ENCODE assay signal across 26 cellular contexts in genomic region chr14:74826574-74826973, GRCh38. TPM values are rescaled to one million over a fixed set of nuclear protein-coding genes. Genes with fewer than 3 reads are reported as not detected.
A peak's percentile ranks its signal among the peaks of the same experiment; 100 is the strongest.
DNase-seq lines count a peak whose midpoint lies in the region; ATAC-seq, FAIRE-seq and TF ChIP-seq lines count a peak whose summit lies in the region.
"Had no signal": no experiment of that assay in that cellular context is flagged by ENCODE, and none has a peak within 500 bp of the region (broad histone marks: within the 10 kb centered on the region; RNA-seq: fewer than 3 reads in every experiment).

No MANE protein-coding gene starts in this region.

- H4K91ac ChIP-seq in H1 (replicated peaks; ENCODE audit: insufficient read length, low read length), result no peak overlapping the region

- no peak overlapping the region for H2BK120ac ChIP-seq in H1 (replicated peaks; ENCODE audit: low read depth, low read length)

- peak overlapping the region; percentile 0; the same call in 1 of the 2 replicates for H3K27ac ChIP-seq in H1 (ENCODE audit: low read depth, low read length)
- no peak overlapping the region for H3K27ac ChIP-seq in naive thymus-derived CD4-positive, alpha-beta T cell (ENCODE audit: low read depth, low read length)
- H3K27ac ChIP-seq: C4-2B, Peyer's patch, SJCRH30 had no signal

- peaks cover 22 to 38% (median 31%) of the 10 kb centered on the region in 5 donors for H3K36me3 Mint-ChIP-seq in naive thymus-derived CD4-positive, alpha-beta T cell
- H3K36me3 Mint-ChIP-seq in Caco-2 (ENCODE audit: insufficient read depth, unreplicated experiment), result peaks cover 31% of the 10 kb centered on the region

- H3K4me1 ChIP-seq in H1 (replicated peaks in 1 of 4; ENCODE audit: control insufficient read depth in 3 of 4, insufficient read depth in 4 of 4, low read length in 3 of 4), result no peaks in the 10 kb centered on the region; a peak in 2 of 7 replicates
- H3K4me1 ChIP-seq in naive thymus-derived CD4-positive, alpha-beta T cell (ENCODE audit: control insufficient read depth in 2 of 2, insufficient read depth in 2 of 2, low read length in 2 of 2), result no peaks in the 10 kb centered on the region
- no peaks in the 10 kb centered on the region for H3K4me1 ChIP-seq in Caco-2
- H3K4me1 ChIP-seq: Peyer's patch, SJCRH30 had no signal

- H3K4me2 ChIP-seq in H1 (ENCODE audit: insufficient read depth in 1 of 2, low read depth in 2 of 2, low read length in 2 of 2), result peak overlapping the region; percentile 15 to 38; a peak in 2 of 4 replicates

- no peak overlapping the region for H3K56ac ChIP-seq in H1 (replicated peaks; ENCODE audit: insufficient read length, low read depth, low read length)

- no peak overlapping the region for H3K4me3 Mint-ChIP-seq in naive thymus-derived CD4-positive, alpha-beta T cell
- no peak overlapping the region for H3K4me3 Mint-ChIP-seq in Caco-2 (ENCODE audit: unreplicated experiment)
- H3K4me3 Mint-ChIP-seq: T-cell had no signal

- intact Hi-C loops in naive thymus-derived CD4-positive, alpha-beta T cell (cut with micrococcal nuclease), result no loop called here
- intact Hi-C loops in Caco-2 (cut with micrococcal nuclease; ENCODE audit: unreplicated experiment), result no loop called here

- no peak overlapping the region for H2BK20ac ChIP-seq in H1 (ENCODE audit: low read length)

- no peak for TF ChIP-seq RAD21 in H1 (IDR thresholded peaks at IDR 0.05 in 1 of 2, conservative IDR thresholded peaks at IDR 0.05 in 1 of 2; ENCODE audit: low read depth in 2 of 2, low read length in 2 of 2)

- H3K4ac ChIP-seq in H1 (replicated peaks; ENCODE audit: insufficient read length, low read depth, low read length), result no peak overlapping the region

- no TSS peak for BruUV-seq in Caco-2 (replicated peaks; lab: Mats Ljungman, UMichigan)

- DNase-seq in NCI-H345 (lab: John Stamatoyannopoulos, UW) (peak; percentile 8), NCI-H345 treated with DMSO at 0.1 percent for 48 hours (lab: John Stamatoyannopoulos, UW; ENCODE audit: unreplicated experiment) (no peak), H1 (ENCODE audit: low read depth in 1 of 2, low spot score in 2 of 2) (no peak), iPS-NIHi7 (ENCODE audit: extremely low spot score) (peak; percentile 21), Caco-2 (no peak), ecto neural progenitor cell (ENCODE audit: low spot score) (no peak)
- no peak for DNase-seq in naive thymus-derived CD4-positive, alpha-beta T cell
- DNase-seq: 8988T, AML-193, DMS53, GDM1, Kasumi-1, NCI-H1694 treated with DMSO at 0.1 percent for 48 hours, NCI-H2081 treated with DMSO at 0.1 percent for 48 hours, NCI-H2227 treated with DMSO at 0.1 percent for 48 hours, NCI-H524, NCI-H774, Peyer's patch, SJCRH30, T-cell had no signal

- no peak overlapping the region for H4K8ac ChIP-seq in H1 (ENCODE audit: extremely low read depth, insufficient read depth, low read length)

- no peaks in the 10 kb centered on the region for H4K20me1 ChIP-seq in H1 (replicated peaks in 1 of 2; ENCODE audit: control insufficient read depth in 1 of 2, insufficient read depth in 2 of 2, low read length in 2 of 2)

- H3K4me3 ChIP-seq in H1 (ENCODE audit: extremely low read depth in 1 of 4, insufficient read depth in 2 of 4, low read depth in 3 of 4, low read length in 4 of 4) (no peak overlapping the region), Caco-2 (ENCODE audit: low read depth, low read length) (no peak overlapping the region)
- no peak overlapping the region for H3K4me3 ChIP-seq in naive thymus-derived CD4-positive, alpha-beta T cell (ENCODE audit: low read length)
- H3K4me3 ChIP-seq: Peyer's patch, SJCRH30 had no signal

- H3K23me2 ChIP-seq in H1 (ENCODE audit: low read depth, low read length), result no peaks in the 10 kb centered on the region

- H3K27me3 ChIP-seq in H1 (replicated peaks in 1 of 4; ENCODE audit: control insufficient read depth in 3 of 4, extremely low read depth in 1 of 4, insufficient read depth in 3 of 4, low read length in 3 of 4) (no peaks in the 10 kb centered on the region), Caco-2 (replicated peaks; ENCODE audit: control insufficient read depth, insufficient read depth, low read length) (no peaks in the 10 kb centered on the region)
- H3K27me3 ChIP-seq in naive thymus-derived CD4-positive, alpha-beta T cell (ENCODE audit: control insufficient read depth in 2 of 2, insufficient read depth in 2 of 2, low read length in 2 of 2), result no peaks in the 10 kb centered on the region
- H3K27me3 ChIP-seq: Peyer's patch, SJCRH30 had no signal

- no peak for TF ChIP-seq POLR2A in H1 (IDR thresholded peaks at IDR 0.05; ENCODE audit: control extremely low read depth in 1 of 2, low read depth in 2 of 2, low read length in 2 of 2)

- no peak overlapping the region for H3K14ac ChIP-seq in H1 (ENCODE audit: insufficient read length)

- H3K9me3 ChIP-seq in H1 (ENCODE audit: insufficient read depth in 2 of 2, low read depth in 1 of 2, low read length in 1 of 2) (no peaks in the 10 kb centered on the region), Caco-2 (no peaks in the 10 kb centered on the region)
- no peaks in the 10 kb centered on the region for H3K9me3 ChIP-seq in naive thymus-derived CD4-positive, alpha-beta T cell (ENCODE audit: control insufficient read depth in 2 of 3, low read length in 3 of 3)
- H3K9me3 ChIP-seq: Peyer's patch, SJCRH30 had no signal

- no peak for ATAC-seq in naive thymus-derived CD4-positive, alpha-beta T cell
- ATAC-seq in HG02973 (IDR thresholded peaks at IDR 0.05; ENCODE audit: unreplicated experiment), result no peak
- ATAC-seq: HCT116, T-cell had no signal

- no peak overlapping the region for H3K9ac ChIP-seq in H1 (replicated peaks in 1 of 4; ENCODE audit: extremely low read depth in 1 of 4, low read depth in 3 of 4, low read length in 3 of 4)

- TF ChIP-seq CTCF in H1 (IDR thresholded peaks at IDR 0.05; ENCODE audit: control extremely low read depth in 1 of 3, insufficient read depth in 1 of 3, low read depth in 1 of 3, low read length in 3 of 3) (no peak), Caco-2 (IDR thresholded peaks at IDR 0.05; ENCODE audit: insufficient read depth in 1 of 2, low read depth in 1 of 2, low read length in 1 of 2, severe bottlenecking in 1 of 2, unreplicated experiment in 1 of 2) (no peak)

- H3K79me2 ChIP-seq in H1 (ENCODE audit: control insufficient read depth in 1 of 2, insufficient read depth in 2 of 2, low read length in 2 of 2), result 0 out of 4 replicates have a peak, but pooled peaks cover 0 to 3% of the 10 kb centered on the region in 2 experiments

- H4K5ac ChIP-seq in H1 (ENCODE audit: insufficient read length, low read depth, low read length), result no peak overlapping the region

- H2BK15ac ChIP-seq in H1 (ENCODE audit: low read length), result no peak overlapping the region

- no peaks in the 10 kb centered on the region for H3K27me3 Mint-ChIP-seq in naive thymus-derived CD4-positive, alpha-beta T cell
- H3K27me3 Mint-ChIP-seq in Caco-2 (ENCODE audit: insufficient read depth, unreplicated experiment), result no peaks in the 10 kb centered on the region
- H3K27me3 Mint-ChIP-seq: T-cell had no signal

- no peaks in the 10 kb centered on the region for H3K9me3 Mint-ChIP-seq in naive thymus-derived CD4-positive, alpha-beta T cell
- H3K9me3 Mint-ChIP-seq in Caco-2 (ENCODE audit: unreplicated experiment), result no peaks in the 10 kb centered on the region
- H3K9me3 Mint-ChIP-seq: T-cell had no signal

- H3K4me1 Mint-ChIP-seq in naive thymus-derived CD4-positive, alpha-beta T cell, result peaks cover 0 to 11% (median 5%) of the 10 kb centered on the region in 7 donors
- no peaks in the 10 kb centered on the region for H3K4me1 Mint-ChIP-seq in Caco-2 (ENCODE audit: low read depth, unreplicated experiment)

- H2AK5ac ChIP-seq in H1 (ENCODE audit: low read depth, low read length), result no peak overlapping the region

- CTCF ChIA-PET in H1 (lab: Charles Lee; ENCODE audit: partially characterized antibody), result no interaction called here
- CTCF ChIA-PET in naive thymus-derived CD4-positive, alpha-beta T cell (lab: Charles Lee), result interaction anchor here (0.8 kb wide), 1 partner anchor 33 kb away, joined by 3 read pairs; no protein-coding TSS in a partner anchor
- CTCF ChIA-PET in Caco-2 (lab: Charles Lee), result interaction anchor here (0.5 kb wide), 1 partner anchor 50 kb away, joined by 8 read pairs; no protein-coding TSS in a partner anchor

- H2BK12ac ChIP-seq in H1 (ENCODE audit: low read depth, low read length), result no peak overlapping the region

- H3K27ac Mint-ChIP-seq in naive thymus-derived CD4-positive, alpha-beta T cell, result peak overlapping the region in 3 of 9 donors; percentile 21 to 73 (median 42)
- no peak overlapping the region for H3K27ac Mint-ChIP-seq in Caco-2 (ENCODE audit: unreplicated experiment)

- no peak overlapping the region for H3K18ac ChIP-seq in H1 (ENCODE audit: extremely low read depth, low read length)

- no peak overlapping the region for H3K23ac ChIP-seq in H1 (ENCODE audit: insufficient read length)

- peak; percentile 66 for FAIRE-seq in H1 (lab: Jason Lieb, UNC)
- FAIRE-seq: D721Med had no signal

- H3K79me1 ChIP-seq in H1 (ENCODE audit: low read depth, low read length), result no peaks in the 10 kb centered on the region

- POLR2A ChIA-PET in H1 (lab: Charles Lee; ENCODE audit: partially characterized antibody) (no interaction called here), Caco-2 (lab: Charles Lee) (no interaction called here)
- POLR2A ChIA-PET in naive thymus-derived CD4-positive, alpha-beta T cell (lab: Charles Lee), result interaction anchor here (0.7 kb wide), 1 partner anchor 9 kb away, joined by 3 read pairs; no protein-coding TSS in a partner anchor

- no peak overlapping the region for H2AFZ ChIP-seq in H1 (ENCODE audit: low read length)

- H3K36me3 ChIP-seq in H1 (ENCODE audit: control insufficient read depth in 2 of 4, insufficient read depth in 4 of 4, low read length in 3 of 4), result peaks cover 2 to 33% (median 18%) of the 10 kb centered on the region in 4 experiments; a peak in 6 of 8 replicates
- H3K36me3 ChIP-seq in naive thymus-derived CD4-positive, alpha-beta T cell (ENCODE audit: control insufficient read depth in 2 of 3, insufficient read depth in 3 of 3, low read length in 3 of 3), result peaks cover 0 to 35% (median under 1%) of the 10 kb centered on the region in 3 experiments
- H3K36me3 ChIP-seq in Caco-2 (ENCODE audit: control insufficient read depth, insufficient read depth, low read length), result no peaks in the 10 kb centered on the region; the same call in 1 of the 2 replicates

- TF ChIP-seq EP300 in H1 (IDR thresholded peaks at IDR 0.05; ENCODE audit: borderline replicate concordance in 1 of 2, low read depth in 2 of 2, low read length in 2 of 2), result no peak

- H2BK5ac ChIP-seq in H1 (ENCODE audit: low read depth, low read length), result no peak overlapping the region

RNA-seq across cellular contexts. Expression of gene PROX2, which starts 49.4 kb away (rescaled TPM):
- total RNA-seq in H1 (2021; fragmentation: NEBNext Ultra II Directional; extraction: Animal tissue kit (Norgen Biotek cat#: 25700)), result not detected in 2 replicates
- polyA plus RNA-seq in H1 (2011; rRNA removed), result 0.03 and 0.08 TPM in 2 replicates
- polyA plus RNA-seq in H1 (2011; cell fraction: cytosol; rRNA removed), result 0.05 TPM
- 0.19 TPM for polyA plus RNA-seq in H1 (2011; cell fraction: nucleus; rRNA removed)
- polyA plus RNA-seq in H1 (2012, experiment 1 of 2), result 0.08 to 0.29 TPM (median 0.16 TPM) in 4 replicates
- polyA plus RNA-seq in H1 (2012, experiment 2 of 2), result not detected
- polyA plus RNA-seq in H1 (2013, experiment 1 of 2), result 0.02 TPM
- polyA plus RNA-seq in H1 (2013, experiment 2 of 2), result 0.04 TPM
- 0.05 and 0.13 TPM in 2 replicates for polyA minus RNA-seq in H1 (2011; rRNA and poly(A)+ RNA removed)
- not detected for polyA minus RNA-seq in H1 (2011; cell fraction: cytosol; rRNA and poly(A)+ RNA removed)
- 0.10 TPM for polyA minus RNA-seq in H1 (2011; cell fraction: nucleus; rRNA and poly(A)+ RNA removed)
- total RNA-seq in naive thymus-derived CD4-positive, alpha-beta T cell, result under 1 TPM in 2 of 5 experiments, not detected in 3; 0.13 to 0.54 TPM
- polyA plus RNA-seq in naive thymus-derived CD4-positive, alpha-beta T cell, result under 1 TPM; 0.05 to 0.06 TPM
- total RNA-seq in Caco-2 (2022), result not detected in 2 replicates
- total RNA-seq: MCF 10A, Peyer's patch, SJCRH30 had no signal
- polyA plus RNA-seq: AG04450 had no signal

RNA-seq across cellular contexts. Expression of gene DLST, which starts 55.1 kb away (rescaled TPM):
- 111 and 117 TPM in 2 replicates for total RNA-seq in H1 (2021; fragmentation: NEBNext Ultra II Directional; extraction: Animal tissue kit (Norgen Biotek cat#: 25700))
- 96.5 and 120 TPM in 2 replicates for polyA plus RNA-seq in H1 (2011; rRNA removed)
- 151 TPM for polyA plus RNA-seq in H1 (2011; cell fraction: cytosol; rRNA removed)
- 173 TPM for polyA plus RNA-seq in H1 (2011; cell fraction: nucleus; rRNA removed)
- polyA plus RNA-seq in H1 (2012, experiment 1 of 2), result 81.2 to 99.3 TPM (median 96.1 TPM) in 4 replicates
- polyA plus RNA-seq in H1 (2012, experiment 2 of 2), result 66.6 TPM
- 49.9 TPM for polyA plus RNA-seq in H1 (2013, experiment 1 of 2)
- 48.6 TPM for polyA plus RNA-seq in H1 (2013, experiment 2 of 2)
- polyA minus RNA-seq in H1 (2011; rRNA and poly(A)+ RNA removed), result 159 and 173 TPM in 2 replicates
- 73.1 TPM for polyA minus RNA-seq in H1 (2011; cell fraction: cytosol; rRNA and poly(A)+ RNA removed)
- 68.7 TPM for polyA minus RNA-seq in H1 (2011; cell fraction: nucleus; rRNA and poly(A)+ RNA removed)
- 100 to 1,000 TPM in 2 of 5 experiments, 10 to 100 TPM in 3; 90.0 to 132 (median 96.5) TPM for total RNA-seq in naive thymus-derived CD4-positive, alpha-beta T cell
- 1 to 10 TPM; 8.9 to 9.2 TPM for polyA plus RNA-seq in naive thymus-derived CD4-positive, alpha-beta T cell
- total RNA-seq in Caco-2 (2022), result 81.4 and 88.1 TPM in 2 replicates

Comparison
In these comparisons a context has a peak if more than half of its experiments do, and no peak if none do; other contexts are left out.
1. DNase-seq: peak in NCI-H345 (single experiment) and iPS-NIHi7 (single experiment); none in NCI-H345 treated with DMSO at 0.1 percent for 48 hours (single experiment), H1 (0 of 2), naive thymus-derived CD4-positive, alpha-beta T cell (0 of 9), Caco-2 (0 of 2) and ecto neural progenitor cell (single experiment).